ENCODE assay signal across 1 cellular context in the genomic region with DNA sequence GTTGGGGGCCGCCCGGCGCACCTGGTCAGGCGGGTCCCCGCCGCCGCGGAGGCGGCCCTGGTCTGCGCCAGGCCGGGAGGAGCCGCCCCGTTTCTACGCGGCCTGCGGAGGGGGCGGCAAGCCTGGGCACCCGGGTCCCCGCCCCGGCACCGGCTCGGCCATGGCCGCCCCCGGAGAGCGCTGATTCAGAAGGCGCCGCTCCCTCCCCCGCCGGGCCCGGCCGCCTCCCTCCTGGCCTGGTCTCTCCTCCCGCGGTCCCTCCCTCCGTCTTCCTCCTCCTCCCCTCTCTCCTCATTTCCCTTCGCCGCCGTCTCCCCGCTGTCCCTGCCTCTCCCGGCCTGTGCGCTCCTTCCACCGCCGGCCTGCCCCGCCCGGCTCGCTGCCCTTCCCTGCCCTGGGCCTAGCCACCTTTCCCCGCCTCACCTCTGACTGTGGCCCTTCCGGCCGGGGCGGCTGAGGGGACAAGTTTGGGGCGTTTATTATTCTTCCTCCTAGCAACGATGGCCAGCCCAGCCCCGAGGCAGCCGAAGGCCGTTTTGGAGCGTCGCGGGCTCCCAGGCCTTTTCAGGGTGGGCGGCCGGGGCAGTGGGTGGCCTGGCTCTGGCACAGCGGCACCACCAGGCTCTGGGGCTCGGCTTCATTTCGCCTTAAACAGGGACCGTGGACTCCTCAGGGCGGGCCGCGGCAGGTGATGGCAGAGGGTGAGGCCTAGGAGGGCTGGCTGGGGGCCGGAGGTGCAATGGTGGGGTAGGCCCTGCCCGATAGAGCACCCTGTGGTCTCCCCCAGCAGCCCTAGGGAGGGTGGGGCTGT.
A peak's percentile ranks its signal among the peaks of the same experiment; 100 is the strongest.
TF ChIP-seq lines count a peak whose summit lies in the region.

No MANE protein-coding gene starts in this region.

TF ChIP-seq in HepG2, 621 proteins besides CTCF, POLR2A, EP300 and RAD21 (continued from another document):
- TF ChIP-seq MED1 (CRISPR knock-in tag; IDR thresholded peaks at IDR 0.05) (peak; percentile 30; the same call in 1 of the 2 replicates), XRCC5 (optimal IDR thresholded peaks at IDR 0.05; ENCODE audit: low read length) (peak; percentile 22), ARID3A (IDR thresholded peaks at IDR 0.05; ENCODE audit: low read depth, low read length) (no peak), MXD4 (CRISPR knock-in tag; IDR thresholded peaks at IDR 0.05) (no peak), ZNF501 (CRISPR knock-in tag; IDR thresholded peaks at IDR 0.05) (0 out of 2 replicates have a peak, but pooled peaks have one; percentile 60), ZNF562 (CRISPR knock-in tag; IDR thresholded peaks at IDR 0.05; ENCODE audit: borderline replicate concordance) (no peak), ZNF451 (CRISPR knock-in tag; IDR thresholded peaks at IDR 0.05) (no peak), KDM2A (CRISPR knock-in tag; IDR thresholded peaks at IDR 0.05; ENCODE audit: borderline replicate concordance, low read depth) (peak; percentile 47; the same call in 1 of the 2 replicates), AGO1 (IDR thresholded peaks at IDR 0.05; ENCODE audit: low read depth, low read length, poor library complexity, severe bottlenecking) (peak; percentile 38), ZFP36 (IDR thresholded peaks at IDR 0.05; ENCODE audit: borderline replicate concordance, low read depth, low read length, partially characterized antibody) (no peak)
- TF ChIP-seq, protein P1, sequence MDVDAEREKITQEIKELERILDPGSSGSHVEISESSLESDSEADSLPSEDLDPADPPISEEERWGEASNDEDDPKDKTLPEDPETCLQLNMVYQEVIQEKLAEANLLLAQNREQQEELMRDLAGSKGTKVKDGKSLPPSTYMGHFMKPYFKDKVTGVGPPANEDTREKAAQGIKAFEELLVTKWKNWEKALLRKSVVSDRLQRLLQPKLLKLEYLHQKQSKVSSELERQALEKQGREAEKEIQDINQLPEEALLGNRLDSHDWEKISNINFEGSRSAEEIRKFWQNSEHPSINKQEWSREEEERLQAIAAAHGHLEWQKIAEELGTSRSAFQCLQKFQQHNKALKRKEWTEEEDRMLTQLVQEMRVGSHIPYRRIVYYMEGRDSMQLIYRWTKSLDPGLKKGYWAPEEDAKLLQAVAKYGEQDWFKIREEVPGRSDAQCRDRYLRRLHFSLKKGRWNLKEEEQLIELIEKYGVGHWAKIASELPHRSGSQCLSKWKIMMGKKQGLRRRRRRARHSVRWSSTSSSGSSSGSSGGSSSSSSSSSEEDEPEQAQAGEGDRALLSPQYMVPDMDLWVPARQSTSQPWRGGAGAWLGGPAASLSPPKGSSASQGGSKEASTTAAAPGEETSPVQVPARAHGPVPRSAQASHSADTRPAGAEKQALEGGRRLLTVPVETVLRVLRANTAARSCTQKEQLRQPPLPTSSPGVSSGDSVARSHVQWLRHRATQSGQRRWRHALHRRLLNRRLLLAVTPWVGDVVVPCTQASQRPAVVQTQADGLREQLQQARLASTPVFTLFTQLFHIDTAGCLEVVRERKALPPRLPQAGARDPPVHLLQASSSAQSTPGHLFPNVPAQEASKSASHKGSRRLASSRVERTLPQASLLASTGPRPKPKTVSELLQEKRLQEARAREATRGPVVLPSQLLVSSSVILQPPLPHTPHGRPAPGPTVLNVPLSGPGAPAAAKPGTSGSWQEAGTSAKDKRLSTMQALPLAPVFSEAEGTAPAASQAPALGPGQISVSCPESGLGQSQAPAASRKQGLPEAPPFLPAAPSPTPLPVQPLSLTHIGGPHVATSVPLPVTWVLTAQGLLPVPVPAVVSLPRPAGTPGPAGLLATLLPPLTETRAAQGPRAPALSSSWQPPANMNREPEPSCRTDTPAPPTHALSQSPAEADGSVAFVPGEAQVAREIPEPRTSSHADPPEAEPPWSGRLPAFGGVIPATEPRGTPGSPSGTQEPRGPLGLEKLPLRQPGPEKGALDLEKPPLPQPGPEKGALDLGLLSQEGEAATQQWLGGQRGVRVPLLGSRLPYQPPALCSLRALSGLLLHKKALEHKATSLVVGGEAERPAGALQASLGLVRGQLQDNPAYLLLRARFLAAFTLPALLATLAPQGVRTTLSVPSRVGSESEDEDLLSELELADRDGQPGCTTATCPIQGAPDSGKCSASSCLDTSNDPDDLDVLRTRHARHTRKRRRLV (CRISPR knock-in tag; IDR thresholded peaks at IDR 0.05): 0 out of 2 replicates have a peak, but pooled peaks have one; percentile 31
- TF ChIP-seq, protein P2, sequence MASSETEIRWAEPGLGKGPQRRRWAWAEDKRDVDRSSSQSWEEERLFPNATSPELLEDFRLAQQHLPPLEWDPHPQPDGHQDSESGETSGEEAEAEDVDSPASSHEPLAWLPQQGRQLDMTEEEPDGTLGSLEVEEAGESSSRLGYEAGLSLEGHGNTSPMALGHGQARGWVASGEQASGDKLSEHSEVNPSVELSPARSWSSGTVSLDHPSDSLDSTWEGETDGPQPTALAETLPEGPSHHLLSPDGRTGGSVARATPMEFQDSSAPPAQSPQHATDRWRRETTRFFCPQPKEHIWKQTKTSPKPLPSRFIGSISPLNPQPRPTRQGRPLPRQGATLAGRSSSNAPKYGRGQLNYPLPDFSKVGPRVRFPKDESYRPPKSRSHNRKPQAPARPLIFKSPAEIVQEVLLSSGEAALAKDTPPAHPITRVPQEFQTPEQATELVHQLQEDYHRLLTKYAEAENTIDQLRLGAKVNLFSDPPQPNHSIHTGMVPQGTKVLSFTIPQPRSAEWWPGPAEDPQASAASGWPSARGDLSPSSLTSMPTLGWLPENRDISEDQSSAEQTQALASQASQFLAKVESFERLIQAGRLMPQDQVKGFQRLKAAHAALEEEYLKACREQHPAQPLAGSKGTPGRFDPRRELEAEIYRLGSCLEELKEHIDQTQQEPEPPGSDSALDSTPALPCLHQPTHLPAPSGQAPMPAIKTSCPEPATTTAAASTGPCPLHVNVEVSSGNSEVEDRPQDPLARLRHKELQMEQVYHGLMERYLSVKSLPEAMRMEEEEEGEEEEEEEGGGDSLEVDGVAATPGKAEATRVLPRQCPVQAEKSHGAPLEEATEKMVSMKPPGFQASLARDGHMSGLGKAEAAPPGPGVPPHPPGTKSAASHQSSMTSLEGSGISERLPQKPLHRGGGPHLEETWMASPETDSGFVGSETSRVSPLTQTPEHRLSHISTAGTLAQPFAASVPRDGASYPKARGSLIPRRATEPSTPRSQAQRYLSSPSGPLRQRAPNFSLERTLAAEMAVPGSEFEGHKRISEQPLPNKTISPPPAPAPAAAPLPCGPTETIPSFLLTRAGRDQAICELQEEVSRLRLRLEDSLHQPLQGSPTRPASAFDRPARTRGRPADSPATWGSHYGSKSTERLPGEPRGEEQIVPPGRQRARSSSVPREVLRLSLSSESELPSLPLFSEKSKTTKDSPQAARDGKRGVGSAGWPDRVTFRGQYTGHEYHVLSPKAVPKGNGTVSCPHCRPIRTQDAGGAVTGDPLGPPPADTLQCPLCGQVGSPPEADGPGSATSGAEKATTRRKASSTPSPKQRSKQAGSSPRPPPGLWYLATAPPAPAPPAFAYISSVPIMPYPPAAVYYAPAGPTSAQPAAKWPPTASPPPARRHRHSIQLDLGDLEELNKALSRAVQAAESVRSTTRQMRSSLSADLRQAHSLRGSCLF (CRISPR knock-in tag; IDR thresholded peaks at IDR 0.05; ENCODE audit: borderline replicate concordance): no peak
- TF ChIP-seq, protein P3, sequence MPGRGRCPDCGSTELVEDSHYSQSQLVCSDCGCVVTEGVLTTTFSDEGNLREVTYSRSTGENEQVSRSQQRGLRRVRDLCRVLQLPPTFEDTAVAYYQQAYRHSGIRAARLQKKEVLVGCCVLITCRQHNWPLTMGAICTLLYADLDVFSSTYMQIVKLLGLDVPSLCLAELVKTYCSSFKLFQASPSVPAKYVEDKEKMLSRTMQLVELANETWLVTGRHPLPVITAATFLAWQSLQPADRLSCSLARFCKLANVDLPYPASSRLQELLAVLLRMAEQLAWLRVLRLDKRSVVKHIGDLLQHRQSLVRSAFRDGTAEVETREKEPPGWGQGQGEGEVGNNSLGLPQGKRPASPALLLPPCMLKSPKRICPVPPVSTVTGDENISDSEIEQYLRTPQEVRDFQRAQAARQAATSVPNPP (CRISPR knock-in tag; IDR thresholded peaks at IDR 0.05): no peak
